Comparison of ENCODE assay signal across 28 cellular contexts in the genomic region with DNA sequence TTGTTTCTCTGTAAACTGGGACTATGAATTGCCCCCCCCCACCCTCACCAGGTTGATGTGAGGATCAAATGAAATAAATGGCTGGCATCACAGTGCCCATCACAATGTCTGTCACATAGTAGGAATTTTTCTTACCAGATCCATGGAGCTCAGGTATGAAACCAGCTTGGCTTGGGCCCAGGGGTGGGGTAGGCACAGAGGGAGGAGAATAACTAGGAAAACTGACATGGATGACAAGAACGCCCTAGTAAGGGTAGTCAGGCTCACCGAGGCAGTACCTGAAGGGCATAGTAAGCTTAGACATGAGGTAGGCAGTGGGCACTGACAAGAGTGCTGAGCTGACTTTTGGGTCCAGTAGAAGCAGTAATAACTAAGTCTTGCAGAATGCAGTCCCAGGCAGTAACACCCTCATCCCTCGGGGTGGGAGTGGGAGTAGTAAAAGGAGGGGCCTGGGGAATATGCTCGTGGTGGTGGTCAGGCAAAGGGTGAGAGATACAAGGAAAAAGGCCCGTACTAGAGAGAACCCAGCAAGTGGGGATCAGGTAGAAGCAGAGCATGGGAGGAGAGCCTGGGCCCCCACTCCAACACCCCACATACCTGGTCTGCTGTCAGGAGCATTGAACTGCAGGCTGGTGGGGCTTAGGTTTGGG.
"Had no signal": no experiment of that assay in that cellular context is flagged by ENCODE, and none has a peak within 500 bp of the region (broad histone marks: within the 10 kb centered on the region; RNA-seq: fewer than 3 reads in every experiment).

No MANE protein-coding gene starts in this region.

- H3K4me3 ChIP-seq: cardiac muscle cell, MG63, Peyer's patch, SJSA1 had no signal

- H3K36me3 ChIP-seq: brain microvascular endothelial cell, cardiac muscle cell, MG63, Peyer's patch, SJSA1, WERI-Rb-1 had no signal

- H3K4me3 Mint-ChIP-seq: activated CD4-positive, alpha-beta T cell treated with anti-CD3 and anti-CD28 coated beads for 36 hours; activated CD8-positive, alpha-beta T cell treated with anti-CD3 and anti-CD28 coated beads for 36 hours; activated naive CD4-positive, alpha-beta T cell treated with anti-CD3 and anti-CD28 coated beads, Interleukin-2, amount 10 ng/mL, durations not matched to agents 7 days and 5 days; activated naive CD8-positive, alpha-beta T cell treated with anti-CD3 and anti-CD28 coated beads for 36 hours; activated T-cell treated with anti-CD3 and anti-CD28 coated beads, Interleukin-2, amount 50 U/mL, for 72 hours; T-cell had no signal

- H3K27ac Mint-ChIP-seq: activated CD4-positive, alpha-beta T cell treated with anti-CD3 and anti-CD28 coated beads for 36 hours; activated CD8-positive, alpha-beta T cell treated with anti-CD3 and anti-CD28 coated beads for 36 hours; activated naive CD4-positive, alpha-beta T cell treated with anti-CD3 and anti-CD28 coated beads, Interleukin-2, amount 10 ng/mL, durations not matched to agents 7 days and 5 days; activated naive CD8-positive, alpha-beta T cell treated with anti-CD3 and anti-CD28 coated beads for 36 hours; activated T-cell treated with anti-CD3 and anti-CD28 coated beads, Interleukin-2, amount 50 U/mL, for 72 hours; activated T-helper 2 cell treated with anti-CD3 and anti-CD28 coated beads, Interferon-gamma antibody, Interleukin-2, Interleukin-4, amounts not matched to agents 10 μg/mL and 5 μg/mL and 100 μg/mL, durations not matched to agents 14 hours and 24 hours and 36 hours; T-cell had no signal

- DNase-seq: activated CD4-positive, alpha-beta T cell treated with anti-CD3 and anti-CD28 coated beads for 36 hours; activated CD4-positive, alpha-beta T cell treated with anti-CD3 and anti-CD28 coated beads, Interleukin-2, amount 50 U/mL, for 1 hour; activated CD8-positive, alpha-beta memory T cell treated with anti-CD3 and anti-CD28 coated beads, Interleukin-2, amount 50 U/mL, for 4 hours; activated CD8-positive, alpha-beta T cell treated with anti-CD3 and anti-CD28 coated beads for 36 hours; activated gamma-delta T cell treated with Interleukin-2 at 50 U/mL for 16 hours; activated naive CD4-positive, alpha-beta T cell treated with anti-CD3 and anti-CD28 coated beads, Interleukin-2, amount 10 ng/mL, durations not matched to agents 7 days and 5 days; activated naive CD8-positive, alpha-beta T cell treated with anti-CD3 and anti-CD28 coated beads for 36 hours; activated T-cell treated with anti-CD3 and anti-CD28 coated beads, Interleukin-2, amount 50 U/mL, for 72 hours; brain microvascular endothelial cell; MG63; MV-4-11; NCI-H1092 treated with DMSO at 0.1 percent for 48 hours; NCI-H1417 treated with DMSO at 0.1 percent for 48 hours; NCI-H1694 treated with DMSO at 0.1 percent for 48 hours; NCI-H2029 treated with DMSO at 0.1 percent for 48 hours; NCI-H345; NCI-H510A; NCI-H526 treated with DMSO at 0.1 percent for 48 hours; Peyer's patch; SHP77; T-cell; T-helper 2 cell; T1000; WERI-Rb-1 had no signal

- H3K9me3 Mint-ChIP-seq: activated CD8-positive, alpha-beta T cell treated with anti-CD3 and anti-CD28 coated beads for 36 hours; activated naive CD4-positive, alpha-beta T cell treated with anti-CD3 and anti-CD28 coated beads, Interleukin-2, amount 10 ng/mL, durations not matched to agents 7 days and 5 days; activated naive CD8-positive, alpha-beta T cell treated with anti-CD3 and anti-CD28 coated beads for 36 hours; activated T-cell treated with anti-CD3 and anti-CD28 coated beads, Interleukin-2, amount 50 U/mL, for 72 hours; activated T-helper 2 cell treated with anti-CD3 and anti-CD28 coated beads, Interferon-gamma antibody, Interleukin-2, Interleukin-4, amounts not matched to agents 10 μg/mL and 5 μg/mL and 100 μg/mL, durations not matched to agents 14 hours and 24 hours and 36 hours; T-cell had no signal

- H3K9me3 ChIP-seq: MG63, Peyer's patch, SJSA1 had no signal

- H3K4me1 ChIP-seq: Peyer's patch, SJSA1 had no signal

- H3K27ac ChIP-seq: brain microvascular endothelial cell, cardiac muscle cell, Peyer's patch, RWPE1, SJSA1, WERI-Rb-1 had no signal

- H3K27me3 ChIP-seq: brain microvascular endothelial cell, cardiac muscle cell, MG63, Peyer's patch, SJSA1 had no signal

- H3K27me3 Mint-ChIP-seq: activated CD4-positive, alpha-beta T cell treated with anti-CD3 and anti-CD28 coated beads for 36 hours; activated CD8-positive, alpha-beta T cell treated with anti-CD3 and anti-CD28 coated beads for 36 hours; activated naive CD4-positive, alpha-beta T cell treated with anti-CD3 and anti-CD28 coated beads, Interleukin-2, amount 10 ng/mL, durations not matched to agents 7 days and 5 days; activated naive CD8-positive, alpha-beta T cell treated with anti-CD3 and anti-CD28 coated beads for 36 hours had no signal

- ATAC-seq: activated CD4-positive, alpha-beta T cell treated with anti-CD3 and anti-CD28 coated beads for 36 hours; activated CD8-positive, alpha-beta T cell treated with anti-CD3 and anti-CD28 coated beads for 36 hours; activated T-cell treated with anti-CD3 and anti-CD28 coated beads, Interleukin-2, amount 50 U/mL, for 72 hours; T-cell had no signal

- H3K36me3 Mint-ChIP-seq: activated naive CD4-positive, alpha-beta T cell treated with anti-CD3 and anti-CD28 coated beads, Interleukin-2, amount 10 ng/mL, durations not matched to agents 7 days and 5 days; activated naive CD8-positive, alpha-beta T cell treated with anti-CD3 and anti-CD28 coated beads for 36 hours; T-cell had no signal

- H3K4me1 Mint-ChIP-seq: activated CD4-positive, alpha-beta T cell treated with anti-CD3 and anti-CD28 coated beads for 36 hours; activated naive CD4-positive, alpha-beta T cell treated with anti-CD3 and anti-CD28 coated beads, Interleukin-2, amount 10 ng/mL, durations not matched to agents 7 days and 5 days; activated naive CD8-positive, alpha-beta T cell treated with anti-CD3 and anti-CD28 coated beads for 36 hours; T-cell had no signal
